Comparison of ENCODE assay signal across 8 cellular contexts in genomic region chr20:64254571-64255360, GRCh38. TPM values are rescaled to one million over a fixed set of nuclear protein-coding genes. Genes with fewer than 3 reads are reported as not detected.
A peak's percentile ranks its signal among the peaks of the same experiment; 100 is the strongest.
DNase-seq lines count a peak whose midpoint lies in the region; ATAC-seq and TF ChIP-seq lines count a peak whose summit lies in the region.

No MANE protein-coding gene starts in this region.

- H3K9me3 ChIP-seq in breast epithelium: no peaks in the 10 kb centered on the region
- H3K9me3 ChIP-seq in upper lobe of right lung: no peaks in the 10 kb centered on the region

- peaks cover 0 to 2% of the 10 kb centered on the region in 2 donors for H3K27me3 ChIP-seq in breast epithelium
- H3K27me3 ChIP-seq in upper lobe of right lung: no peaks in the 10 kb centered on the region

- peak overlapping the region; percentile 97 for H3K27ac Mint-ChIP-seq in activated T-cell treated with anti-CD3 and anti-CD28 coated beads, Interleukin-2, amount 50 U/mL, for 72 hours
- H3K27ac Mint-ChIP-seq in memory B cell: peak overlapping the region; percentile 92

- TF ChIP-seq POLR2A in breast epithelium (IDR thresholded peaks at IDR 0.05): no peak

- no peaks in the 10 kb centered on the region for H3K36me3 ChIP-seq in breast epithelium
- H3K36me3 ChIP-seq in upper lobe of right lung: no peaks in the 10 kb centered on the region

- H3K4me3 Mint-ChIP-seq in activated T-cell treated with anti-CD3 and anti-CD28 coated beads, Interleukin-2, amount 50 U/mL, for 72 hours: peak overlapping the region; percentile 82 to 85
- peak overlapping the region; percentile 83 for H3K4me3 Mint-ChIP-seq in memory B cell

- H3K4me1 Mint-ChIP-seq in activated T-cell treated with anti-CD3 and anti-CD28 coated beads, Interleukin-2, amount 50 U/mL, for 72 hours (ENCODE audit: low read depth): peaks cover 49% of the 10 kb centered on the region
- H3K4me1 Mint-ChIP-seq in memory B cell: peaks cover 42% of the 10 kb centered on the region

- no peak for DNase-seq in activated T-cell treated with anti-CD3 and anti-CD28 coated beads, Interleukin-2, amount 50 U/mL, for 72 hours
- DNase-seq in activated T-cell treated with anti-CD3 and anti-CD28 coated beads, Interleukin-2, amount 50 U/mL, for 1 hour: no peak
- peak in 1 of 2 donors; percentile 15 for DNase-seq in breast epithelium (ENCODE audit: low spot score in 2 of 2)
- no peak for DNase-seq in memory B cell (ENCODE audit: low spot score in 2 of 2)
- DNase-seq in upper lobe of right lung: no peak
- no peak for DNase-seq in ACHN
- no peak for DNase-seq in HUDEP-2 (lab: John Stamatoyannopoulos, UW; ENCODE audit: unreplicated experiment in 76 of 76)
- no peak for DNase-seq in NCI-H1694 (lab: John Stamatoyannopoulos, UW)

- no peaks in the 10 kb centered on the region for H3K9me3 Mint-ChIP-seq in activated T-cell treated with anti-CD3 and anti-CD28 coated beads, Interleukin-2, amount 50 U/mL, for 72 hours
- H3K9me3 Mint-ChIP-seq in memory B cell: no peaks in the 10 kb centered on the region

- H3K27ac ChIP-seq in breast epithelium (peak overlapping the region; percentile 89 to 95), upper lobe of right lung (peak overlapping the region; percentile 90)

- intact Hi-C loops in breast epithelium (cut with DNase I; ENCODE audit: low total_unique reads): no loop called here
- intact Hi-C loops in upper lobe of right lung (cut with DNase I): no loop called here

- H3K27me3 Mint-ChIP-seq in activated T-cell treated with anti-CD3 and anti-CD28 coated beads, Interleukin-2, amount 50 U/mL, for 72 hours (ENCODE audit: low read depth): no peaks in the 10 kb centered on the region
- no peaks in the 10 kb centered on the region for H3K27me3 Mint-ChIP-seq in memory B cell

- TF ChIP-seq CTCF in breast epithelium (IDR thresholded peaks at IDR 0.05) (no peak), upper lobe of right lung (IDR thresholded peaks at IDR 0.05) (no peak)

- in situ Hi-C loops in ACHN (cut with HindIII; ENCODE audit: low pct_ligation_motif_present, low pct_unique_long_range_greater_than_20kb, low sequenced_read_pairs): no loop called here

- ATAC-seq in activated T-cell treated with anti-CD3 and anti-CD28 coated beads, Interleukin-2, amount 50 U/mL, for 72 hours (replicated peaks in 1 of 2): no peak
- ATAC-seq in memory B cell (ENCODE audit: low read depth) (no peak), upper lobe of right lung (no peak)

- H3K4me3 ChIP-seq in breast epithelium (peak overlapping the region; percentile 90 to 95 (median 94)), upper lobe of right lung (peak overlapping the region; percentile 83)

- H3K4me1 ChIP-seq in breast epithelium (peaks cover 0 to 10% of the 10 kb centered on the region in 2 donors), upper lobe of right lung (peaks cover 22% of the 10 kb centered on the region)

- peaks cover 0 to 2% of the 10 kb centered on the region in 2 donors for H3K36me3 Mint-ChIP-seq in activated T-cell treated with anti-CD3 and anti-CD28 coated beads, Interleukin-2, amount 50 U/mL, for 72 hours (ENCODE audit: insufficient read depth in 2 of 2)
- no peaks in the 10 kb centered on the region for H3K36me3 Mint-ChIP-seq in memory B cell

RNA-seq across cellular contexts. Expression of gene PCMTD2, which starts 0.8 kb away (rescaled TPM):
- total RNA-seq in activated T-cell treated with anti-CD3 and anti-CD28 coated beads, Interleukin-2, amount 50 U/mL, for 72 hours: 10 to 100 TPM; 52.8 to 67.8 TPM
- 100 to 1,000 TPM in 1 of 3 donors, 10 to 100 TPM in 2; 73.7 to 119 (median 77.6) TPM for total RNA-seq in breast epithelium
- 58.8 TPM for total RNA-seq in upper lobe of right lung
